ENCODE assay signal across 8 cellular contexts in the genomic region with DNA sequence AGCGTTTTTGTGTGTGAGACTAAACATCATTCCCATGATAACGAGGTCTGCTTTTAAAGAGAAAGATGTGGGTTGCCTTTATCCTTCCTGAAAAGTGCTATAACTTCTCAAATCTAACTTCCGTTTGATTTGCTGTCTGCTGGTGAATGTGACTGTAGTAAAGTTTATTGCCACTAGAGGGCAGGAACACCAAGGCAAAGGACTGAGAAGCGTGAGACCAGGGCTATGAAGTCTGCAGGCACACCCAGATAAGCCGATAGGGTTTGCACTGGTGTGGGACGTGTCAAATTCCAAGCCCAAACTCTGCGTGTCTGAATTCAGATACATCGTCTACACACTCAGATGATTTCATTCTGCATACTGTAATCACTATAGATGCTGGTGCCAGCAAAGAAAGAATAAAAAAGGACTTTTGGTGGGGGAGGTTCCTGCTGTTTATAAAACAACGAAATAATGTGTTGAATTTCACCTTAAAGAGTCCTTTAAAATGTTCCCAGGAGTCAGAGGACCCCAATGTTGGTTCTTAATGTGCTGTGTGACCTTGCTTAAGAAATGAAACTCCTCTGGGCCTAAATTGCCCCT.
DNase-seq lines count a peak whose midpoint lies in the region; ATAC-seq and TF ChIP-seq lines count a peak whose summit lies in the region.

No MANE protein-coding gene starts in this region.

- H3K36me3 Mint-ChIP-seq in CD14-positive monocyte (no peaks in the 10 kb centered on the region), chondrocyte (ENCODE audit: low read depth) (no peaks in the 10 kb centered on the region)

- H3K27ac Mint-ChIP-seq in CD14-positive monocyte = peak overlapping the region in 6 of 7 donors; percentile 9 to 79 (median 62)
- H3K27ac Mint-ChIP-seq in chondrocyte (ENCODE audit: unreplicated experiment) = no peak overlapping the region

- H3K9me3 Mint-ChIP-seq in CD14-positive monocyte = peaks cover 0 to 2% (median 0%) of the 10 kb centered on the region in 7 donors
- H3K9me3 Mint-ChIP-seq in chondrocyte (ENCODE audit: low read depth) = no peaks in the 10 kb centered on the region

- ATAC-seq in GM19043 (IDR thresholded peaks at IDR 0.05; ENCODE audit: low read depth, unreplicated experiment) = peak; percentile 64
- ATAC-seq in HG03175 (IDR thresholded peaks at IDR 0.05; ENCODE audit: unreplicated experiment) = peak; percentile 71
- ATAC-seq in left lobe of liver = peak; percentile 98

- H3K27me3 Mint-ChIP-seq in CD14-positive monocyte (ENCODE audit: low read depth in 3 of 3) = peaks cover 2 to 6% (median 5%) of the 10 kb centered on the region in 3 donors
- H3K27me3 Mint-ChIP-seq in chondrocyte (ENCODE audit: low read depth) = peaks cover 46% of the 10 kb centered on the region

- DNase-seq in CD14-positive monocyte (ENCODE audit: low spot score) (peak; percentile 55), NCI-H345 (lab: John Stamatoyannopoulos, UW) (peak; percentile 81), chondrocyte (ENCODE audit: low spot score) (no peak), left lobe of liver (ENCODE audit: low spot score) (peak; percentile 59)
- DNase-seq in activated CD4-positive, CD25-positive, alpha-beta regulatory T cell treated with anti-CD3 and anti-CD28 coated beads, Interleukin-2, amount 50 U/mL, for 72 hours = peak; percentile 47
- DNase-seq in stimulated activated CD4-positive, alpha-beta T cell treated with anti-CD3 and anti-CD28 coated beads, TNF-alpha, amount 100 ng/mL, for 48 hours (ENCODE audit: low read depth in 3 of 3) = peak; percentile 39 to 46 (median 40)

- peak overlapping the region in 1 of 2 donors; percentile 3 for H3K4me3 Mint-ChIP-seq in CD14-positive monocyte
- no peak overlapping the region for H3K4me3 Mint-ChIP-seq in chondrocyte (ENCODE audit: unreplicated experiment)

- intact Hi-C loops in CD14-positive monocyte (cut with micrococcal nuclease) = loop anchor here in 1 of 2 donors (5.0 kb wide), 1 partner anchor 72 kb away; no protein-coding TSS in a partner anchor

- peak; percentile 79 for TF ChIP-seq CTCF in CD14-positive monocyte (IDR thresholded peaks at IDR 0.05)
- peak; percentile 91 for TF ChIP-seq CTCF in chondrocyte (IDR thresholded peaks at IDR 0.05)

- H3K4me1 Mint-ChIP-seq in CD14-positive monocyte (peaks cover 36% of the 10 kb centered on the region), chondrocyte (ENCODE audit: low read depth) (peaks cover 9% of the 10 kb centered on the region)
